19 cellular contexts compared by ENCODE assay signal in the genomic region with DNA sequence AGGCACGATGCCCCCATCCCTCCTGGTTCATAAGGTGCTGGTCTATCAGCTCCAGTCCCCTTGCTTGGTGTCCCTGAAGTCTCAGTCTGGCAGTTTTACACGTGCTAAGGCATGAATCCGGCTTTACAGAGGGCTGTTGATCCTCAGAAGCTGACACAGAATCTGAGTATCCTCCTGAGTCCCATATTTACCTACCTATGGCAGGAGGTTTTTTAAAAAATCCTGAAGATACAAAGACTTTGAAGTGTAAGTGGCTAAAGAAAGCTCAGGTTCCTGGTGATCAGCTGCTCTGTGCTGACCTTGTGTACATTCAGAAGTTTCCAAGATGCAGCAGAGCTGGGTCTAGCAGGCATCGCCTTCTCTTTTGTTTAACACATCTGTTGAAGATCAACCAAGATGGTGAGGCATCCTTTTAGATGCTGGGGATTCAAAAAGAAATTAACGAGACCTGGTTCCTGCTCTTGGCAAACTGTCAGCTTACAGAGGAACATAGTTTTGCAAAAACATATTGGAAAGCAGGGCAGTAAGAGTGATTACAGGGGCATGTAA. TPM values are rescaled to one million over a fixed set of nuclear protein-coding genes. Genes with fewer than 3 reads are reported as not detected.
DNase-seq lines count a peak whose midpoint lies in the region; ATAC-seq and TF ChIP-seq lines count a peak whose summit lies in the region.
"Had no signal": no experiment of that assay in that cellular context is flagged by ENCODE, and none has a peak within 500 bp of the region (broad histone marks: within the 10 kb centered on the region; RNA-seq: fewer than 3 reads in every experiment).

No MANE protein-coding gene starts in this region.

- peaks cover 16 to 27% of the 10 kb centered on the region in 2 donors for H3K27me3 Mint-ChIP-seq in natural killer cell treated with Interleukin-12 subunit alpha and Interleukin-12 subunit beta and Interleukin-15 and Interleukin-18, amount 100 ng/mL, for 72 hours

- H3K27me3 ChIP-seq in PC-9 (ENCODE audit: insufficient read depth, low read depth) (no peaks in the 10 kb centered on the region), fibroblast of lung (ENCODE audit: control insufficient read depth, insufficient read depth, low read length) (no peaks in the 10 kb centered on the region)
- H3K27me3 ChIP-seq: BE2C had no signal

- peaks cover 21% of the 10 kb centered on the region for H3F3A ChIP-seq in PC-9 (ENCODE audit: insufficient read depth, low read depth)

- POLR2A ChIA-PET in PC-9 (lab: Charles Lee; ENCODE audit: unreplicated experiment) = interaction anchor here (0.5 to 0.9 kb wide), 5 partner anchors 8 to 327 kb away, joined by 3 to 14 read pairs (median 4); no protein-coding TSS in a partner anchor

- peak; percentile 37 for ATAC-seq in GM18907 (IDR thresholded peaks at IDR 0.05; ENCODE audit: unreplicated experiment)
- ATAC-seq in natural killer cell treated with Interleukin-12 subunit alpha and Interleukin-12 subunit beta and Interleukin-15 and Interleukin-18, amount 100 ng/mL, for 72 hours = no peak
- ATAC-seq in sciatic nerve = no peak
- ATAC-seq: lower lobe of right lung, T-cell had no signal

- H4K20me1 ChIP-seq in PC-9 (ENCODE audit: insufficient read depth) = no peaks in the 10 kb centered on the region
- H4K20me1 ChIP-seq in fibroblast of lung (ENCODE audit: control insufficient read depth, extremely low read depth, insufficient read depth, low read length) = no peaks in the 10 kb centered on the region

- H3K4me2 ChIP-seq in PC-9 (peak overlapping the region; percentile 60), fibroblast of lung (ENCODE audit: extremely low read depth, insufficient read depth, low read length) (peak overlapping the region; percentile 13)

- H3K4me1 ChIP-seq in PC-9 (replicated peaks; ENCODE audit: insufficient read depth) = peaks cover 64% of the 10 kb centered on the region
- peaks cover 24% of the 10 kb centered on the region for H3K4me1 ChIP-seq in fibroblast of lung (ENCODE audit: control insufficient read depth, extremely low read depth, insufficient read depth, low read length)
- H3K4me1 ChIP-seq: BE2C, parathyroid adenoma had no signal

- no peaks in the 10 kb centered on the region for H3K36me3 ChIP-seq in PC-9 (ENCODE audit: low read depth)
- no peaks in the 10 kb centered on the region for H3K36me3 ChIP-seq in fibroblast of lung (ENCODE audit: control insufficient read depth, insufficient read depth, low read length)
- H3K36me3 ChIP-seq: BE2C, lower lobe of right lung had no signal

- peaks cover 6% of the 10 kb centered on the region for H3K79me2 ChIP-seq in PC-9 (ENCODE audit: low read depth)
- no peaks in the 10 kb centered on the region for H3K79me2 ChIP-seq in fibroblast of lung (ENCODE audit: control insufficient read depth, insufficient read depth, low read length)
- H3K79me2 ChIP-seq: parathyroid adenoma had no signal

- H3K4me3 ChIP-seq in PC-9 (no peak overlapping the region), fibroblast of lung (replicated peaks in 1 of 4; ENCODE audit: control extremely low read depth in 1 of 4, insufficient read depth in 1 of 4, low read depth in 3 of 4, low read length in 4 of 4) (no peak overlapping the region)
- H3K4me3 ChIP-seq: lower lobe of right lung, skin epidermis had no signal

- no peaks in the 10 kb centered on the region for H3K9me3 Mint-ChIP-seq in natural killer cell treated with Interleukin-12 subunit alpha and Interleukin-12 subunit beta and Interleukin-15 and Interleukin-18, amount 100 ng/mL, for 72 hours
- H3K9me3 Mint-ChIP-seq: activated naive CD4-positive, alpha-beta T cell treated with anti-CD3 and anti-CD28 coated beads, Interleukin-2, amount 50 U/mL, for 24 hours; T-cell had no signal

- H3K27ac Mint-ChIP-seq in natural killer cell treated with Interleukin-12 subunit alpha and Interleukin-12 subunit beta and Interleukin-15 and Interleukin-18, amount 100 ng/mL, for 72 hours = no peak overlapping the region
- H3K27ac Mint-ChIP-seq: activated naive CD4-positive, alpha-beta T cell treated with anti-CD3 and anti-CD28 coated beads, Interleukin-2, amount 50 U/mL, for 24 hours had no signal

- H3K4me3 Mint-ChIP-seq in natural killer cell treated with Interleukin-12 subunit alpha and Interleukin-12 subunit beta and Interleukin-15 and Interleukin-18, amount 100 ng/mL, for 72 hours = no peak overlapping the region
- H3K4me3 Mint-ChIP-seq: activated naive CD4-positive, alpha-beta T cell treated with anti-CD3 and anti-CD28 coated beads, Interleukin-2, amount 50 U/mL, for 24 hours; T-cell had no signal

- no peaks in the 10 kb centered on the region for H3K9me3 ChIP-seq in PC-9 (ENCODE audit: insufficient read depth, low read depth)
- H3K9me3 ChIP-seq in fibroblast of lung (ENCODE audit: control insufficient read depth, insufficient read depth, low read depth, low read length) = no peaks in the 10 kb centered on the region
- H3K9me3 ChIP-seq: BE2C, lower lobe of right lung had no signal

- H3K27ac ChIP-seq in PC-9 (peak overlapping the region; percentile 35; the same call in 1 of the 2 replicates), fibroblast of lung (ENCODE audit: insufficient read depth, low read length) (no peak overlapping the region)
- H3K27ac ChIP-seq: lower lobe of right lung, parathyroid adenoma, skin epidermis had no signal

- H3K4me1 Mint-ChIP-seq in natural killer cell treated with Interleukin-12 subunit alpha and Interleukin-12 subunit beta and Interleukin-15 and Interleukin-18, amount 100 ng/mL, for 72 hours (ENCODE audit: low read depth in 2 of 2) = peaks cover 8 to 9% of the 10 kb centered on the region in 2 donors

- no peak overlapping the region for H2AFZ ChIP-seq in PC-9
- H2AFZ ChIP-seq in fibroblast of lung (ENCODE audit: low read length) = peak overlapping the region; percentile 10
- H2AFZ ChIP-seq: parathyroid adenoma had no signal

- no peak for DNase-seq in PC-9
- peak in 1 of 2 donors; percentile 32 for DNase-seq in fibroblast of lung (ENCODE audit: low read depth in 2 of 2)
- peak; percentile 19 for DNase-seq in retina
- DNase-seq in NCI-H69 (lab: John Stamatoyannopoulos, UW) = no peak
- DNase-seq in natural killer cell treated with Interleukin-12 subunit alpha and Interleukin-12 subunit beta and Interleukin-15 and Interleukin-18, amount 100 ng/mL, for 72 hours (ENCODE audit: low spot score) = no peak
- no peak for DNase-seq in sciatic nerve (ENCODE audit: low spot score)
- no peak for DNase-seq in SIG-M5 treated with dmso at 0.1 percent for 504 hours (lab: John Stamatoyannopoulos, UW; ENCODE audit: unreplicated experiment)
- DNase-seq: activated CD4-positive, alpha-beta T cell treated with anti-CD3 and anti-CD28 coated beads, Interleukin-2, amount 50 U/mL, for 4 hours; activated T-cell treated with anti-CD3 and anti-CD28 coated beads, Interleukin-2, amount 50 U/mL, for 1 hour; BE2C; lower lobe of right lung; NCI-H1417; RPMI8226; stimulated activated CD4-positive, alpha-beta T cell treated with anti-CD3 and anti-CD28 coated beads, Interleukin-4, amount 100 ng/mL, for 24 hours; T-cell had no signal

- CTCF ChIA-PET in PC-9 (lab: Charles Lee) = interaction anchor here (0.6 to 0.8 kb wide), 2 partner anchors 61 to 132 kb away, joined by 3 read pairs; no protein-coding TSS in a partner anchor

- no TSS peak for BruUV-seq in PC-9 (replicated peaks; lab: Mats Ljungman, UMichigan)

- H3K9me2 ChIP-seq in PC-9 (ENCODE audit: insufficient read depth) = no peaks in the 10 kb centered on the region

- intact Hi-C loops in PC-9 (cut with micrococcal nuclease; ENCODE audit: unreplicated experiment) (no loop called here), sciatic nerve (cut with DNase I) (no loop called here)

- TF ChIP-seq CTCF in PC-9 (conservative IDR thresholded peaks at IDR 0.05) = no peak
- no peak for TF ChIP-seq CTCF in fibroblast of lung (conservative IDR thresholded peaks at IDR 0.05 in 1 of 2, IDR thresholded peaks at IDR 0.05 in 1 of 2; ENCODE audit: low read depth in 1 of 2, low read length in 2 of 2)

- no peak overlapping the region for H3K9ac ChIP-seq in fibroblast of lung (ENCODE audit: insufficient read depth, low read length)
- H3K9ac ChIP-seq: parathyroid adenoma had no signal

- no peaks in the 10 kb centered on the region for H3K36me3 Mint-ChIP-seq in natural killer cell treated with Interleukin-12 subunit alpha and Interleukin-12 subunit beta and Interleukin-15 and Interleukin-18, amount 100 ng/mL, for 72 hours
- H3K36me3 Mint-ChIP-seq: activated naive CD4-positive, alpha-beta T cell treated with anti-CD3 and anti-CD28 coated beads, Interleukin-2, amount 50 U/mL, for 24 hours; T-cell had no signal

RNA-seq across cellular contexts. Expression of a gene that starts 6.0 kb away (rescaled TPM):
- 32.1 and 37.4 TPM in 2 replicates for total RNA-seq in PC-9 (2021)
- total RNA-seq in fibroblast of lung = 4.1 and 7.8 TPM in 2 replicates
- 5.0 and 7.7 TPM in 2 replicates for polyA plus RNA-seq in fibroblast of lung
- polyA plus RNA-seq in fibroblast of lung (2012) = 5.4 and 8.2 TPM in 2 replicates
- polyA minus RNA-seq in fibroblast of lung (ENCODE audit: low replicate concordance) = 27.0 and 38.2 TPM in 2 replicates
- 10 to 100 TPM; 10.9 to 18.9 TPM for total RNA-seq in natural killer cell treated with Interleukin-12 subunit alpha and Interleukin-12 subunit beta and Interleukin-15 and Interleukin-18, amount 100 ng/mL, for 72 hours
- total RNA-seq in sciatic nerve = 22.6 TPM
